In genomic region chr1:150765229-150765976, GRCh38 we compare ENCODE assay signal across 8 cellular contexts. TPM values are rescaled to one million over a fixed set of nuclear protein-coding genes. Genes with fewer than 3 reads are reported as not detected.
DNase-seq lines count a peak whose midpoint lies in the region; ATAC-seq and TF ChIP-seq lines count a peak whose summit lies in the region.

TSS of gene CTSS (minus strand) at chr1:150765778. CDS start at chr1:150764763, 1,015 bp downstream.

- H3K27me3 ChIP-seq in colonic mucosa (no peaks in the 10 kb centered on the region), mucosa of rectum (ENCODE audit: control insufficient read depth in 2 of 2, insufficient read depth in 2 of 2, low read length in 2 of 2) (no peaks in the 10 kb centered on the region)

- intact Hi-C loops in colonic mucosa (cut with DNase I) = no loop called here

- no peaks in the 10 kb centered on the region for H3K27me3 Mint-ChIP-seq in activated T-cell treated with anti-CD3 and anti-CD28 coated beads, Interleukin-2, amount 50 U/mL, for 24 hours

- H3K36me3 Mint-ChIP-seq in activated T-cell treated with anti-CD3 and anti-CD28 coated beads, Interleukin-2, amount 50 U/mL, for 24 hours (ENCODE audit: low read depth) = peaks cover 27% of the 10 kb centered on the region

- DNase-seq in activated T-cell treated with anti-CD3 and anti-CD28 coated beads, Interleukin-2, amount 50 U/mL, for 24 hours = no peak
- no peak for DNase-seq in activated T-cell treated with anti-CD3 and anti-CD28 coated beads, Interleukin-2, amount 50 U/mL, for 48 hours
- peak; percentile 89 for DNase-seq in OCI-M2 (lab: John Stamatoyannopoulos, UW; ENCODE audit: unreplicated experiment)
- no peak for DNase-seq in colonic mucosa
- no peak for DNase-seq in NCI-H2029 (lab: John Stamatoyannopoulos, UW)
- DNase-seq in NCI-H1436 treated with DMSO at 0.1 percent for 48 hours (lab: John Stamatoyannopoulos, UW) = no peak

- H3K27ac ChIP-seq in colonic mucosa (peak within 1 kb of the TSS; percentile 78), mucosa of rectum (ENCODE audit: low read depth in 2 of 2, low read length in 2 of 2) (peak within 1 kb of the TSS; percentile 79 to 94)

- H3K9me3 ChIP-seq in colonic mucosa (no peaks in the 10 kb centered on the region), mucosa of rectum (ENCODE audit: control insufficient read depth in 2 of 2, low read length in 2 of 2) (no peaks in the 10 kb centered on the region)

- H3K4me3 Mint-ChIP-seq in activated T-cell treated with anti-CD3 and anti-CD28 coated beads, Interleukin-2, amount 50 U/mL, for 24 hours = peak within 1 kb of the TSS; percentile 94

- H3K9me3 Mint-ChIP-seq in activated T-cell treated with anti-CD3 and anti-CD28 coated beads, Interleukin-2, amount 50 U/mL, for 24 hours = no peaks in the 10 kb centered on the region

- peak within 1 kb of the TSS; percentile 98 for H3K27ac Mint-ChIP-seq in activated T-cell treated with anti-CD3 and anti-CD28 coated beads, Interleukin-2, amount 50 U/mL, for 24 hours

- peak within 1 kb of the TSS; percentile 23 for H3K4me3 ChIP-seq in colonic mucosa
- H3K4me3 ChIP-seq in mucosa of rectum (ENCODE audit: low read length in 2 of 2) = peak within 1 kb of the TSS; percentile 69 to 91

- peaks cover 7% of the 10 kb centered on the region for H3K4me1 ChIP-seq in colonic mucosa
- peaks cover 10 to 17% of the 10 kb centered on the region in 2 donors for H3K4me1 ChIP-seq in mucosa of rectum (ENCODE audit: control insufficient read depth in 2 of 2, insufficient read depth in 2 of 2, low read length in 2 of 2)

- H3K4me1 Mint-ChIP-seq in activated T-cell treated with anti-CD3 and anti-CD28 coated beads, Interleukin-2, amount 50 U/mL, for 24 hours (ENCODE audit: low read depth) = peaks cover 46% of the 10 kb centered on the region

- H3K9ac ChIP-seq in colonic mucosa (ENCODE audit: low read depth in 2 of 2, low read length in 2 of 2) = peak within 1 kb of the TSS; percentile 30 to 52
- H3K9ac ChIP-seq in mucosa of rectum (ENCODE audit: low read depth in 1 of 2, low read length in 2 of 2) = peak within 1 kb of the TSS; percentile 70 to 94

- H3K36me3 ChIP-seq in colonic mucosa = no peaks in the 10 kb centered on the region
- H3K36me3 ChIP-seq in mucosa of rectum (ENCODE audit: control insufficient read depth in 2 of 2, insufficient read depth in 2 of 2, low read length in 2 of 2) = no peaks in the 10 kb centered on the region

- ATAC-seq in HG02885 (IDR thresholded peaks at IDR 0.05; ENCODE audit: poor library complexity, unreplicated experiment) = peak; percentile 87

- no peak for TF ChIP-seq CTCF in colonic mucosa (IDR thresholded peaks at IDR 0.05)

RNA-seq across cellular contexts. Expression of gene CTSS, which starts in this region (rescaled TPM):
- total RNA-seq in colonic mucosa = 100 to 1,000 TPM; 210 to 554 TPM
